1 cellular context compared by ENCODE assay signal in genomic region chr2:64645014-64645418, GRCh38.
TF ChIP-seq lines count a peak whose summit lies in the region.

No MANE protein-coding gene starts in this region.

TF ChIP-seq in HepG2, 621 proteins besides CTCF, POLR2A, EP300 and RAD21 (continued from another document and continues in another):
- TF ChIP-seq, protein P1, sequence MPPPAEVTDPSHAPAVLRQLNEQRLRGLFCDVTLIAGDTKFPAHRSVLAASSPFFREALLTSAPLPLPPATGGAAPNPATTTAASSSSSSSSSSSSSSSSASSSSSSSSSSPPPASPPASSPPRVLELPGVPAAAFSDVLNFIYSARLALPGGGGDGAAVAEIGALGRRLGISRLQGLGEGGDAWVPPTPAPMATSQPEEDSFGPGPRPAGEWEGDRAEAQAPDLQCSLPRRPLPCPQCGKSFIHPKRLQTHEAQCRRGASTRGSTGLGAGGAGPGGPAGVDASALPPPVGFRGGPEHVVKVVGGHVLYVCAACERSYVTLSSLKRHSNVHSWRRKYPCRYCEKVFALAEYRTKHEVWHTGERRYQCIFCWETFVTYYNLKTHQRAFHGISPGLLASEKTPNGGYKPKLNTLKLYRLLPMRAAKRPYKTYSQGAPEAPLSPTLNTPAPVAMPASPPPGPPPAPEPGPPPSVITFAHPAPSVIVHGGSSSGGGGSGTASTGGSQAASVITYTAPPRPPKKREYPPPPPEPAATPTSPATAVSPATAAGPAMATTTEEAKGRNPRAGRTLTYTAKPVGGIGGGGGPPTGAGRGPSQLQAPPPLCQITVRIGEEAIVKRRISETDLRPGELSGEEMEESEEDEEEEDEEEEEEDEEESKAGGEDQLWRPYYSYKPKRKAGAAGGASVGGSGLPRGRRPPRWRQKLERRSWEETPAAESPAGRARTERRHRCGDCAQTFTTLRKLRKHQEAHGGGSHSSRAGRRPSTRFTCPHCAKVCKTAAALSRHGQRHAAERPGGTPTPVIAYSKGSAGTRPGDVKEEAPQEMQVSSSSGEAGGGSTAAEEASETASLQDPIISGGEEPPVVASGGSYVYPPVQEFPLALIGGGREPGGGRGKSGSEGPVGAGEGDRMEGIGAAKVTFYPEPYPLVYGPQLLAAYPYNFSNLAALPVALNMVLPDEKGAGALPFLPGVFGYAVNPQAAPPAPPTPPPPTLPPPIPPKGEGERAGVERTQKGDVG (CRISPR knock-in tag; IDR thresholded peaks at IDR 0.05; ENCODE audit: borderline replicate concordance) = no peak
- no peak for TF ChIP-seq ZNF230 (CRISPR knock-in tag; IDR thresholded peaks at IDR 0.05)
- TF ChIP-seq CREM (IDR thresholded peaks at IDR 0.05) = no peak
- TF ChIP-seq CREM (CRISPR knock-in tag; IDR thresholded peaks at IDR 0.05) = no peak
- no peak for TF ChIP-seq REL (CRISPR knock-in tag; conservative IDR thresholded peaks at IDR 0.05)
- TF ChIP-seq RELA (CRISPR knock-in tag; IDR thresholded peaks at IDR 0.05) = no peak
- TF ChIP-seq ZNF335 (CRISPR knock-in tag; IDR thresholded peaks at IDR 0.05) = no peak
- TF ChIP-seq, protein P2, sequence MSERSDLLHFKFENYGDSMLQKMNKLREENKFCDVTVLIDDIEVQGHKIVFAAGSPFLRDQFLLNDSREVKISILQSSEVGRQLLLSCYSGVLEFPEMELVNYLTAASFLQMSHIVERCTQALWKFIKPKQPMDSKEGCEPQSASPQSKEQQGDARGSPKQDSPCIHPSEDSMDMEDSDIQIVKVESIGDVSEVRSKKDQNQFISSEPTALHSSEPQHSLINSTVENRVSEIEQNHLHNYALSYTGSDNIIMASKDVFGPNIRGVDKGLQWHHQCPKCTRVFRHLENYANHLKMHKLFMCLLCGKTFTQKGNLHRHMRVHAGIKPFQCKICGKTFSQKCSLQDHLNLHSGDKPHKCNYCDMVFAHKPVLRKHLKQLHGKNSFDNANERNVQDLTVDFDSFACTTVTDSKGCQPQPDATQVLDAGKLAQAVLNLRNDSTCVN (CRISPR knock-in tag; IDR thresholded peaks at IDR 0.05; ENCODE audit: borderline replicate concordance) = no peak
- 0 out of 2 replicates have a peak, but pooled peaks have one; percentile 48 for TF ChIP-seq SSRP1 (CRISPR knock-in tag; IDR thresholded peaks at IDR 0.05)
- TF ChIP-seq ZNF547 (CRISPR knock-in tag; IDR thresholded peaks at IDR 0.05) = no peak
- TF ChIP-seq SMYD3 (CRISPR knock-in tag; IDR thresholded peaks at IDR 0.05) = no peak
- TF ChIP-seq MTF1 (CRISPR knock-in tag; IDR thresholded peaks at IDR 0.05) = no peak
- TF ChIP-seq, protein P3, sequence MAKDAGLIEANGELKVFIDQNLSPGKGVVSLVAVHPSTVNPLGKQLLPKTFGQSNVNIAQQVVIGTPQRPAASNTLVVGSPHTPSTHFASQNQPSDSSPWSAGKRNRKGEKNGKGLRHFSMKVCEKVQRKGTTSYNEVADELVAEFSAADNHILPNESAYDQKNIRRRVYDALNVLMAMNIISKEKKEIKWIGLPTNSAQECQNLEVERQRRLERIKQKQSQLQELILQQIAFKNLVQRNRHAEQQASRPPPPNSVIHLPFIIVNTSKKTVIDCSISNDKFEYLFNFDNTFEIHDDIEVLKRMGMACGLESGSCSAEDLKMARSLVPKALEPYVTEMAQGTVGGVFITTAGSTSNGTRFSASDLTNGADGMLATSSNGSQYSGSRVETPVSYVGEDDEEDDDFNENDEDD (CRISPR knock-in tag; IDR thresholded peaks at IDR 0.05; ENCODE audit: borderline replicate concordance) = 0 out of 2 replicates have a peak, but pooled peaks have one; percentile 18
- TF ChIP-seq MIXL1 (CRISPR knock-in tag; IDR thresholded peaks at IDR 0.05) = no peak
- no peak for TF ChIP-seq ATRX (CRISPR knock-in tag; IDR thresholded peaks at IDR 0.05; ENCODE audit: borderline replicate concordance)
- no peak for TF ChIP-seq ZFP91 (CRISPR knock-in tag; IDR thresholded peaks at IDR 0.05; ENCODE audit: borderline replicate concordance)
- peak; percentile 91 for TF ChIP-seq KMT2A (CRISPR knock-in tag; IDR thresholded peaks at IDR 0.05)
- TF ChIP-seq TBP (CRISPR knock-in tag; IDR thresholded peaks at IDR 0.05) = no peak
- TF ChIP-seq ZNF619 (CRISPR knock-in tag; IDR thresholded peaks at IDR 0.05) = no peak
- no peak for TF ChIP-seq ZNF382 (CRISPR knock-in tag; IDR thresholded peaks at IDR 0.05; ENCODE audit: borderline replicate concordance)
- no peak for TF ChIP-seq RBFOX2 (IDR thresholded peaks at IDR 0.05; ENCODE audit: low read depth, low read length)
- TF ChIP-seq, protein P4, sequence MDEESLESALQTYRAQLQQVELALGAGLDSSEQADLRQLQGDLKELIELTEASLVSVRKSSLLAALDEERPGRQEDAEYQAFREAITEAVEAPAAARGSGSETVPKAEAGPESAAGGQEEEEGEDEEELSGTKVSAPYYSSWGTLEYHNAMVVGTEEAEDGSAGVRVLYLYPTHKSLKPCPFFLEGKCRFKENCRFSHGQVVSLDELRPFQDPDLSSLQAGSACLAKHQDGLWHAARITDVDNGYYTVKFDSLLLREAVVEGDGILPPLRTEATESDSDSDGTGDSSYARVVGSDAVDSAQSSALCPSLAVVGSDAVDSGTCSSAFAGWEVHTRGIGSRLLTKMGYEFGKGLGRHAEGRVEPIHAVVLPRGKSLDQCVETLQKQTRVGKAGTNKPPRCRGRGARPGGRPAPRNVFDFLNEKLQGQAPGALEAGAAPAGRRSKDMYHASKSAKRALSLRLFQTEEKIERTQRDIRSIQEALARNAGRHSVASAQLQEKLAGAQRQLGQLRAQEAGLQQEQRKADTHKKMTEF (CRISPR knock-in tag; IDR thresholded peaks at IDR 0.05) = no peak
- 0 out of 2 replicates have a peak, but pooled peaks have one; percentile 57 for TF ChIP-seq ZNF782 (CRISPR knock-in tag; IDR thresholded peaks at IDR 0.05; ENCODE audit: borderline replicate concordance)
- no peak for TF ChIP-seq NPAS2 (CRISPR knock-in tag; IDR thresholded peaks at IDR 0.05; ENCODE audit: borderline replicate concordance)
- no peak for TF ChIP-seq ZNF276 (CRISPR knock-in tag; IDR thresholded peaks at IDR 0.05; ENCODE audit: low read depth)
- TF ChIP-seq ZBTB7B (CRISPR knock-in tag; IDR thresholded peaks at IDR 0.05) = peak; percentile 56
- no peak for TF ChIP-seq BATF2 (CRISPR knock-in tag; IDR thresholded peaks at IDR 0.05)
- TF ChIP-seq ZNF777 (CRISPR knock-in tag; IDR thresholded peaks at IDR 0.05) = no peak
- 0 out of 2 replicates have a peak, but pooled peaks have one; percentile 23 for TF ChIP-seq ZFX (CRISPR knock-in tag; IDR thresholded peaks at IDR 0.05; ENCODE audit: low read depth)
- TF ChIP-seq ZSCAN21 (CRISPR knock-in tag; IDR thresholded peaks at IDR 0.05; ENCODE audit: borderline replicate concordance) = no peak
- no peak for TF ChIP-seq ZNF878 (CRISPR knock-in tag; IDR thresholded peaks at IDR 0.05)
- TF ChIP-seq MAFF (IDR thresholded peaks at IDR 0.05; ENCODE audit: low read depth, low read length) = no peak
- TF ChIP-seq TARDBP (CRISPR knock-in tag; IDR thresholded peaks at IDR 0.05) = no peak; the same call in none of the 2 replicates
- TF ChIP-seq ZFY (CRISPR knock-in tag; IDR thresholded peaks at IDR 0.05) = peak; percentile 36
- no peak for TF ChIP-seq ZNF780A (CRISPR knock-in tag; IDR thresholded peaks at IDR 0.05)
- TF ChIP-seq ZNF747 (CRISPR knock-in tag; IDR thresholded peaks at IDR 0.05; ENCODE audit: borderline replicate concordance) = 0 out of 2 replicates have a peak, but pooled peaks have one; percentile 28
- no peak for TF ChIP-seq ZNF749 (CRISPR knock-in tag; IDR thresholded peaks at IDR 0.05; ENCODE audit: borderline replicate concordance)
- 0 out of 2 replicates have a peak, but pooled peaks have one; percentile 30 for TF ChIP-seq TGIF2 (CRISPR knock-in tag; IDR thresholded peaks at IDR 0.05)
- TF ChIP-seq ZNF644 (CRISPR knock-in tag; IDR thresholded peaks at IDR 0.05; ENCODE audit: low read depth) = no peak
- peak; percentile 42; the same call in 1 of the 2 replicates for TF ChIP-seq HDAC2 (CRISPR knock-in tag; IDR thresholded peaks at IDR 0.05)
- TF ChIP-seq, protein P5, sequence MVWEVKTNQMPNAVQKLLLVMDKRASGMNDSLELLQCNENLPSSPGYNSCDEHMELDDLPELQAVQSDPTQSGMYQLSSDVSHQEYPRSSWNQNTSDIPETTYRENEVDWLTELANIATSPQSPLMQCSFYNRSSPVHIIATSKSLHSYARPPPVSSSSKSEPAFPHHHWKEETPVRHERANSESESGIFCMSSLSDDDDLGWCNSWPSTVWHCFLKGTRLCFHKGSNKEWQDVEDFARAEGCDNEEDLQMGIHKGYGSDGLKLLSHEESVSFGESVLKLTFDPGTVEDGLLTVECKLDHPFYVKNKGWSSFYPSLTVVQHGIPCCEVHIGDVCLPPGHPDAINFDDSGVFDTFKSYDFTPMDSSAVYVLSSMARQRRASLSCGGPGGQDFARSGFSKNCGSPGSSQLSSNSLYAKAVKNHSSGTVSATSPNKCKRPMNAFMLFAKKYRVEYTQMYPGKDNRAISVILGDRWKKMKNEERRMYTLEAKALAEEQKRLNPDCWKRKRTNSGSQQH (CRISPR knock-in tag; IDR thresholded peaks at IDR 0.05; ENCODE audit: low read depth) = 0 out of 2 replicates have a peak, but pooled peaks have one; percentile 73
- TF ChIP-seq SMAD3 (CRISPR knock-in tag; IDR thresholded peaks at IDR 0.05) = 0 out of 2 replicates have a peak, but pooled peaks have one; percentile 48
- TF ChIP-seq ARID2 (CRISPR knock-in tag; IDR thresholded peaks at IDR 0.05; ENCODE audit: borderline replicate concordance) = peak; percentile 28; the same call in 1 of the 2 replicates
- TF ChIP-seq SMARCC2 (IDR thresholded peaks at IDR 0.05) = no peak
- TF ChIP-seq TCF7L2 (IDR thresholded peaks at IDR 0.05; ENCODE audit: low read depth, low read length) = no peak
- no peak for TF ChIP-seq ZNF646 (CRISPR knock-in tag; IDR thresholded peaks at IDR 0.05)
- no peak for TF ChIP-seq ATM (IDR thresholded peaks at IDR 0.05; ENCODE audit: borderline replicate concordance)
- no peak for TF ChIP-seq MAFG (CRISPR knock-in tag; IDR thresholded peaks at IDR 0.05)
